In the genomic region with DNA sequence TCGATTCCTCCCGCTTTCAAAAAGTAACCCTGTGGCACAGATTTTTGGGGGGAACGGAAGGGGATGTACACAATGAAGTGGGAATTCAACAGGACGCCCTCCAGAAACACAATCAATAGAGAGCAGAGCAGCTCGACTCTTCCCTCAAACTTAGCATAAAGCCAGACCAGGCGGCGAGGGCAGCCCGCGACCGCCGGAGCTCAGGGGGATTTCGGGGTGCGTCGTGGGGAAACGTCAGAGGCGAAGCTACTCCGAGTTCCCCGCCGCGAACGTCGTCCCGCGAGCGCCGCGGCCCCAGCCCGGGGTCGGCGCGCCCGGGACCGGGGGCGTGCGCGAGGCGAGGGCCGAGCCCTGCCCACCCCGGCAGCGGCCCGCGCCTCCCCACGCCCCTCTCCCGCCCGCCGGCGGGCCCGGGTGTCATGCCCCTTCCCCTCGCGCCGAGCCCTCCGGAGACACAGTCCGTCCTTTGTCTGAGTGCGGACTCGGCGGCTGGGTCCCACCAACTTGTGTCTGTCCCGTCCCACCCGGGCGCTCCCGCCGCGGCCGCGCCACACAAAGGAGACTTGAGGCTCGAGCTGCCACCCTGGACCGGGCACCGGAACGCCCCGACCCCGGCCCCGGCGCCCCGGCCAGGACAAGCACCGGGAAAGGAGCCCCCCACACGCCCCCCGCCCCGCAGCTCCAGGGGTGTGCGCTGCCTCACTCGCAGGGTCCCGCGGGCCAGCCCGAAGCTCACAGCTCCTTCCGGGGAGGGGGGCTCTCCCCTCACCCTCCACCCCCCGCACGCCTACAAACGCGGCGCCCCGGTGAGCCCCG, we compare ENCODE assay signal across 2 cellular contexts.
A peak's percentile ranks its signal among the peaks of the same experiment; 100 is the strongest.
TF ChIP-seq lines count a peak whose summit lies in the region.

No MANE protein-coding gene starts in this region.

TF ChIP-seq in GM23338, 12 proteins besides CTCF, POLR2A, EP300 and RAD21:
- TF ChIP-seq POLR2AphosphoS5 (IDR thresholded peaks at IDR 0.05; ENCODE audit: low read depth), result no peak
- TF ChIP-seq, protein P1, sequence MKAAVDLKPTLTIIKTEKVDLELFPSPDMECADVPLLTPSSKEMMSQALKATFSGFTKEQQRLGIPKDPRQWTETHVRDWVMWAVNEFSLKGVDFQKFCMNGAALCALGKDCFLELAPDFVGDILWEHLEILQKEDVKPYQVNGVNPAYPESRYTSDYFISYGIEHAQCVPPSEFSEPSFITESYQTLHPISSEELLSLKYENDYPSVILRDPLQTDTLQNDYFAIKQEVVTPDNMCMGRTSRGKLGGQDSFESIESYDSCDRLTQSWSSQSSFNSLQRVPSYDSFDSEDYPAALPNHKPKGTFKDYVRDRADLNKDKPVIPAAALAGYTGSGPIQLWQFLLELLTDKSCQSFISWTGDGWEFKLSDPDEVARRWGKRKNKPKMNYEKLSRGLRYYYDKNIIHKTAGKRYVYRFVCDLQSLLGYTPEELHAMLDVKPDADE (IDR thresholded peaks at IDR 0.05), result no peak
- TF ChIP-seq, protein P2, sequence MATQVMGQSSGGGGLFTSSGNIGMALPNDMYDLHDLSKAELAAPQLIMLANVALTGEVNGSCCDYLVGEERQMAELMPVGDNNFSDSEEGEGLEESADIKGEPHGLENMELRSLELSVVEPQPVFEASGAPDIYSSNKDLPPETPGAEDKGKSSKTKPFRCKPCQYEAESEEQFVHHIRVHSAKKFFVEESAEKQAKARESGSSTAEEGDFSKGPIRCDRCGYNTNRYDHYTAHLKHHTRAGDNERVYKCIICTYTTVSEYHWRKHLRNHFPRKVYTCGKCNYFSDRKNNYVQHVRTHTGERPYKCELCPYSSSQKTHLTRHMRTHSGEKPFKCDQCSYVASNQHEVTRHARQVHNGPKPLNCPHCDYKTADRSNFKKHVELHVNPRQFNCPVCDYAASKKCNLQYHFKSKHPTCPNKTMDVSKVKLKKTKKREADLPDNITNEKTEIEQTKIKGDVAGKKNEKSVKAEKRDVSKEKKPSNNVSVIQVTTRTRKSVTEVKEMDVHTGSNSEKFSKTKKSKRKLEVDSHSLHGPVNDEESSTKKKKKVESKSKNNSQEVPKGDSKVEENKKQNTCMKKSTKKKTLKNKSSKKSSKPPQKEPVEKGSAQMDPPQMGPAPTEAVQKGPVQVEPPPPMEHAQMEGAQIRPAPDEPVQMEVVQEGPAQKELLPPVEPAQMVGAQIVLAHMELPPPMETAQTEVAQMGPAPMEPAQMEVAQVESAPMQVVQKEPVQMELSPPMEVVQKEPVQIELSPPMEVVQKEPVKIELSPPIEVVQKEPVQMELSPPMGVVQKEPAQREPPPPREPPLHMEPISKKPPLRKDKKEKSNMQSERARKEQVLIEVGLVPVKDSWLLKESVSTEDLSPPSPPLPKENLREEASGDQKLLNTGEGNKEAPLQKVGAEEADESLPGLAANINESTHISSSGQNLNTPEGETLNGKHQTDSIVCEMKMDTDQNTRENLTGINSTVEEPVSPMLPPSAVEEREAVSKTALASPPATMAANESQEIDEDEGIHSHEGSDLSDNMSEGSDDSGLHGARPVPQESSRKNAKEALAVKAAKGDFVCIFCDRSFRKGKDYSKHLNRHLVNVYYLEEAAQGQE (IDR thresholded peaks at IDR 0.05; ENCODE audit: unreplicated experiment), result no peak
- no peak for TF ChIP-seq NANOG (IDR thresholded peaks at IDR 0.05; ENCODE audit: borderline replicate concordance)
- TF ChIP-seq CREB1 (CRISPR knock-in tag; IDR thresholded peaks at IDR 0.05; ENCODE audit: low read depth), result no peak

TF ChIP-seq in H1, 55 proteins besides CTCF, POLR2A, EP300 and RAD21:
- TF ChIP-seq RBBP5 (IDR thresholded peaks at IDR 0.05; ENCODE audit: borderline replicate concordance, low read depth, low read length) (peak; percentile 15; the same call in 1 of the 2 replicates), JUND (IDR thresholded peaks at IDR 0.05; ENCODE audit: low read length) (no peak), CHD1 (IDR thresholded peaks at IDR 0.05; ENCODE audit: low read depth, low read length) (no peak), CREB1 (IDR thresholded peaks at IDR 0.05) (no peak), EGR1 (IDR thresholded peaks at IDR 0.05; ENCODE audit: borderline replicate concordance, low read depth, low read length) (no peak), ASH2L (IDR thresholded peaks at IDR 0.05; ENCODE audit: low read length) (peak; percentile 51), SUZ12 (IDR thresholded peaks at IDR 0.05; ENCODE audit: low read length) (0 out of 2 replicates have a peak, but pooled peaks have one; percentile 8), SIN3A (conservative IDR thresholded peaks at IDR 0.05 in 1 of 2, IDR thresholded peaks at IDR 0.05 in 1 of 2; ENCODE audit: low read depth in 1 of 2, low read length in 2 of 2) (0 out of 4 replicates have a peak, but pooled peaks of 1 of the 2 experiments have one; percentile 6), KDM4A (IDR thresholded peaks at IDR 0.05; ENCODE audit: low read depth, low read length, severe bottlenecking) (peak; percentile 40), TAF1 (IDR thresholded peaks at IDR 0.05; ENCODE audit: low read depth, low read length) (peak; percentile 13; the same call in 1 of the 2 replicates), BACH1 (IDR thresholded peaks at IDR 0.05; ENCODE audit: low read length) (peak; percentile 6; the same call in 1 of the 2 replicates), PHF8 (conservative IDR thresholded peaks at IDR 0.05; ENCODE audit: low read depth, low read length) (peak; percentile 2)
- TF ChIP-seq, protein P3, sequence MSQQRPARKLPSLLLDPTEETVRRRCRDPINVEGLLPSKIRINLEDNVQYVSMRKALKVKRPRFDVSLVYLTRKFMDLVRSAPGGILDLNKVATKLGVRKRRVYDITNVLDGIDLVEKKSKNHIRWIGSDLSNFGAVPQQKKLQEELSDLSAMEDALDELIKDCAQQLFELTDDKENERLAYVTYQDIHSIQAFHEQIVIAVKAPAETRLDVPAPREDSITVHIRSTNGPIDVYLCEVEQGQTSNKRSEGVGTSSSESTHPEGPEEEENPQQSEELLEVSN (IDR thresholded peaks at IDR 0.05), result no peak
